ENCODE assay signal across 8 cellular contexts in genomic region chr20:64065973-64066341, GRCh38. TPM values are rescaled to one million over a fixed set of nuclear protein-coding genes. Genes with fewer than 3 reads are reported as not detected.
DNase-seq lines count a peak whose midpoint lies in the region; ATAC-seq, FAIRE-seq and TF ChIP-seq lines count a peak whose summit lies in the region.

No MANE protein-coding gene starts in this region.

- no peaks in the 10 kb centered on the region for H3K36me3 Mint-ChIP-seq in progenitor cell of endocrine pancreas (ENCODE audit: insufficient read depth)

- H3K4me1 ChIP-seq in DOHH2 (ENCODE audit: control insufficient read depth, low read length) (peaks cover 56% of the 10 kb centered on the region), mammary epithelial cell (ENCODE audit: insufficient read depth, low read length) (peaks cover 48% of the 10 kb centered on the region)

- DNase-seq in RCC 7860 (ENCODE audit: low spot score) (peak; percentile 94), mammary epithelial cell (peak; percentile 88), omental fat pad (ENCODE audit: low spot score) (no peak), progenitor cell of endocrine pancreas (ENCODE audit: low spot score, unreplicated experiment) (no peak)
- peak; percentile 32 for DNase-seq in stimulated activated CD8-positive, alpha-beta memory T cell treated with anti-CD3 and anti-CD28 coated beads, Interleukin-4, amount 100 ng/mL, for 24 hours (ENCODE audit: low read depth)

- CTCF ChIA-PET in mammary epithelial cell (lab: Charles Lee; ENCODE audit: low non-redundant PET) = interaction anchor here (0.6 kb wide), 1 partner anchor 25 kb away, joined by 10 read pairs; no protein-coding TSS in a partner anchor

- H3K36me3 ChIP-seq in DOHH2 (ENCODE audit: control insufficient read depth, low read length) = peaks cover 3% of the 10 kb centered on the region; the same call in 1 of the 2 replicates
- H3K36me3 ChIP-seq in mammary epithelial cell (ENCODE audit: insufficient read depth, low read length) = no peaks in the 10 kb centered on the region

- no peaks in the 10 kb centered on the region for H3K27me3 Mint-ChIP-seq in progenitor cell of endocrine pancreas

- no peaks in the 10 kb centered on the region for H3K9me2 ChIP-seq in DOHH2 (replicated peaks; ENCODE audit: control insufficient read depth, low read length)

- in situ Hi-C loops in mammary epithelial cell (cut with MboI; ENCODE audit: low sequenced_read_pairs in 2 of 2) = no loop called here

- TF ChIP-seq CTCF in DOHH2 (IDR thresholded peaks at IDR 0.05; ENCODE audit: low read depth, low read length, poor library complexity, severe bottlenecking) = no peak
- TF ChIP-seq CTCF in mammary epithelial cell (conservative IDR thresholded peaks at IDR 0.05 in 1 of 2, IDR thresholded peaks at IDR 0.05 in 1 of 2; ENCODE audit: extremely low read depth in 1 of 2, insufficient read depth in 1 of 2, low read depth in 1 of 2, low read length in 2 of 2) = no peak
- no peak for TF ChIP-seq CTCF in omental fat pad (IDR thresholded peaks at IDR 0.05)
- no peak for TF ChIP-seq CTCF in progenitor cell of endocrine pancreas (IDR thresholded peaks at IDR 0.05; ENCODE audit: unreplicated experiment)

- no peak overlapping the region for H3K27ac Mint-ChIP-seq in progenitor cell of endocrine pancreas

- no TSS peak for BruUV-seq in mammary epithelial cell (replicated peaks; lab: Mats Ljungman, UMichigan)

- H3K4me2 ChIP-seq in DOHH2 (ENCODE audit: low read length) = peak overlapping the region; percentile 76
- peak overlapping the region; percentile 21 for H3K4me2 ChIP-seq in mammary epithelial cell (ENCODE audit: insufficient read depth, low read depth, low read length)

- H3K4me3 Mint-ChIP-seq in progenitor cell of endocrine pancreas (ENCODE audit: low read depth) = no peak overlapping the region

- dilution Hi-C loops in mammary epithelial cell (cut with HindIII; ENCODE audit: low sequenced_read_pairs) = no loop called here

- intact Hi-C loops in mammary epithelial cell (cut with micrococcal nuclease) = no loop called here

- ATAC-seq in GM21723 (IDR thresholded peaks at IDR 0.05; ENCODE audit: unreplicated experiment) (peak; percentile 45), HG03571 (IDR thresholded peaks at IDR 0.05; ENCODE audit: unreplicated experiment) (no peak), omental fat pad (ENCODE audit: low FRiP score) (no peak)

- H3K27me3 ChIP-seq in DOHH2 (ENCODE audit: control insufficient read depth, low read length) (no peaks in the 10 kb centered on the region), mammary epithelial cell (ENCODE audit: insufficient read depth, low read length) (no peaks in the 10 kb centered on the region)

- no peak overlapping the region for H3K9ac ChIP-seq in mammary epithelial cell (ENCODE audit: insufficient read depth, low read length)

- H3K4me3 ChIP-seq in DOHH2 (ENCODE audit: low read length) (peak overlapping the region; percentile 19), mammary epithelial cell (replicated peaks in 1 of 3; ENCODE audit: insufficient read depth in 1 of 3, low read depth in 2 of 3, low read length in 3 of 3) (no peak overlapping the region)

- no peaks in the 10 kb centered on the region for H4K20me1 ChIP-seq in DOHH2 (ENCODE audit: control insufficient read depth, insufficient read depth, low read depth, low read length)
- H4K20me1 ChIP-seq in mammary epithelial cell (ENCODE audit: insufficient read depth, low read length) = no peaks in the 10 kb centered on the region

- H3F3A ChIP-seq in DOHH2 (ENCODE audit: control insufficient read depth, insufficient read depth) = peaks cover 2% of the 10 kb centered on the region; the same call in 1 of the 2 replicates

- FAIRE-seq in RCC 7860 (lab: Jason Lieb, UNC) = peak; percentile 87

- no peaks in the 10 kb centered on the region for H3K9me3 ChIP-seq in DOHH2 (ENCODE audit: control insufficient read depth, insufficient read depth, low read length)
- H3K9me3 ChIP-seq in mammary epithelial cell (replicated peaks; ENCODE audit: insufficient read depth, low read length) = no peaks in the 10 kb centered on the region

- H3K79me2 ChIP-seq in DOHH2 (ENCODE audit: control insufficient read depth, low read length) (peaks cover 13% of the 10 kb centered on the region), mammary epithelial cell (ENCODE audit: insufficient read depth, low read length) (peaks cover 12% of the 10 kb centered on the region)

- no peak overlapping the region for H2AFZ ChIP-seq in mammary epithelial cell (ENCODE audit: low read depth, low read length)

- H3K4me1 Mint-ChIP-seq in progenitor cell of endocrine pancreas (ENCODE audit: low read depth) = peaks cover 15% of the 10 kb centered on the region

- H3K27ac ChIP-seq in DOHH2 (ENCODE audit: low read depth, low read length) = peak overlapping the region; percentile 42; the same call in 1 of the 2 replicates
- H3K27ac ChIP-seq in mammary epithelial cell (ENCODE audit: insufficient read depth, low read depth, low read length) = no peak overlapping the region

- 39% methylated on average over 3 of the region's 5 CpGs for WGBS in mammary epithelial cell (ENCODE audit: low coverage, missing lambda C conversion rate)

- no peaks in the 10 kb centered on the region for H3K9me3 Mint-ChIP-seq in progenitor cell of endocrine pancreas (ENCODE audit: low read depth)

RNA-seq across cellular contexts. Expression of gene TCEA2, which starts 3.0 kb away (rescaled TPM):
- total RNA-seq in mammary epithelial cell (10 to 100 TPM; 15.7 to 37.9 TPM), omental fat pad (10 to 100 TPM; 20.5 to 34.8 (median 23.4) TPM), progenitor cell of endocrine pancreas (86.7 and 92.7 TPM in 2 replicates)
- polyA plus RNA-seq in mammary epithelial cell = 15.6 TPM
- 26.4 TPM for polyA minus RNA-seq in mammary epithelial cell

RNA-seq across cellular contexts. Expression of gene RGS19, which starts 13.4 kb away (rescaled TPM):
- total RNA-seq in mammary epithelial cell (10 to 100 TPM in 1 of 2 donors, 1 to 10 TPM in 1; 9.5 to 15.9 TPM), omental fat pad (10 to 100 TPM; 14.0 to 45.1 (median 29.3) TPM), progenitor cell of endocrine pancreas (6.5 and 7.6 TPM in 2 replicates)
- polyA plus RNA-seq in mammary epithelial cell = 13.9 TPM
- polyA minus RNA-seq in mammary epithelial cell = 8.8 TPM

RNA-seq across cellular contexts. Expression of gene OPRL1, which starts 13.9 kb away (rescaled TPM):
- total RNA-seq in mammary epithelial cell (under 1 TPM; 0.38 to 0.50 TPM), omental fat pad (1 to 10 TPM in 3 of 4 donors, under 1 TPM in 1; 0.96 to 4.4 (median 1.4) TPM), progenitor cell of endocrine pancreas (1.5 TPM in 2 replicates)
- 0.24 TPM for polyA plus RNA-seq in mammary epithelial cell
- 0.21 TPM for polyA minus RNA-seq in mammary epithelial cell

RNA-seq across cellular contexts. Expression of gene SOX18, which starts 16.5 kb away (rescaled TPM):
- total RNA-seq in mammary epithelial cell (under 1 TPM in 1 of 2 donors, not detected in 1; 0.16 TPM), omental fat pad (10 to 100 TPM in 1 of 4 donors, 1 to 10 TPM in 3; 2.9 to 16.7 (median 7.7) TPM), progenitor cell of endocrine pancreas (not detected in 2 replicates)
- not detected for polyA plus RNA-seq in mammary epithelial cell
- not detected for polyA minus RNA-seq in mammary epithelial cell

RNA-seq across cellular contexts. Expression of gene LKAAEAR1, which starts 18.2 kb away (rescaled TPM):
- total RNA-seq in mammary epithelial cell (under 1 TPM in 1 of 2 donors, not detected in 1; 0.33 TPM), omental fat pad (under 1 TPM in 1 of 4 donors, not detected in 3; 0.65 TPM), progenitor cell of endocrine pancreas (not detected in 2 replicates)
- polyA plus RNA-seq in mammary epithelial cell = 0.15 TPM
- polyA minus RNA-seq in mammary epithelial cell = not detected

Comparison
In these comparisons a context has a peak if more than half of its experiments do, and no peak if none do; other contexts are left out.
1. DNase-seq: peak in RCC 7860 (single experiment), mammary epithelial cell (single experiment) and stimulated activated CD8-positive, alpha-beta memory T cell treated with anti-CD3 and anti-CD28 coated beads, Interleukin-4, amount 100 ng/mL, for 24 hours (single experiment); none in omental fat pad (single experiment) and progenitor cell of endocrine pancreas (single experiment).